ENCODE assay signal across 1 cellular context in the genomic region with DNA sequence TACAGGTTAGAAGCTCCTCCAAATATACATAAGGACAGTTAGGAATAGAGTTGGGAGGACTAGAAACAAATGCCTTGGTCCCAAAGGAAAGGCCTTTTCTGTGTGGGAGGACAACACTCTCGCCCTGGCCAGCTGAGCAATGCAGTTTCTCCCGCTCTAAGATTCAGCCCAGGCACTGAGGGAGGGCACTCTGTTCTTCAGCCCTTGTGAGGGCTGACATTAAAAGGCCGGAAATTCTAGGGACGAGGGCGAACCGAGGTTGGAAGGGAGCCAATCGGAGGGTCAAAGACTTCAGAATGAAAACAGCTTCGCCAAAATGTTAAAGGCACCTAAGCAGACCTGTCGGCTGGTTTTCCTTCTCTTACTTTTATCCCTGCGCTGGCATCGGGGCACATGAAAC.
TF ChIP-seq lines count a peak whose summit lies in the region.

No MANE protein-coding gene starts in this region.

TF ChIP-seq in WTC11, 78 proteins besides CTCF, POLR2A, EP300 and RAD21 (continued from another document):
- TF ChIP-seq, protein P1, sequence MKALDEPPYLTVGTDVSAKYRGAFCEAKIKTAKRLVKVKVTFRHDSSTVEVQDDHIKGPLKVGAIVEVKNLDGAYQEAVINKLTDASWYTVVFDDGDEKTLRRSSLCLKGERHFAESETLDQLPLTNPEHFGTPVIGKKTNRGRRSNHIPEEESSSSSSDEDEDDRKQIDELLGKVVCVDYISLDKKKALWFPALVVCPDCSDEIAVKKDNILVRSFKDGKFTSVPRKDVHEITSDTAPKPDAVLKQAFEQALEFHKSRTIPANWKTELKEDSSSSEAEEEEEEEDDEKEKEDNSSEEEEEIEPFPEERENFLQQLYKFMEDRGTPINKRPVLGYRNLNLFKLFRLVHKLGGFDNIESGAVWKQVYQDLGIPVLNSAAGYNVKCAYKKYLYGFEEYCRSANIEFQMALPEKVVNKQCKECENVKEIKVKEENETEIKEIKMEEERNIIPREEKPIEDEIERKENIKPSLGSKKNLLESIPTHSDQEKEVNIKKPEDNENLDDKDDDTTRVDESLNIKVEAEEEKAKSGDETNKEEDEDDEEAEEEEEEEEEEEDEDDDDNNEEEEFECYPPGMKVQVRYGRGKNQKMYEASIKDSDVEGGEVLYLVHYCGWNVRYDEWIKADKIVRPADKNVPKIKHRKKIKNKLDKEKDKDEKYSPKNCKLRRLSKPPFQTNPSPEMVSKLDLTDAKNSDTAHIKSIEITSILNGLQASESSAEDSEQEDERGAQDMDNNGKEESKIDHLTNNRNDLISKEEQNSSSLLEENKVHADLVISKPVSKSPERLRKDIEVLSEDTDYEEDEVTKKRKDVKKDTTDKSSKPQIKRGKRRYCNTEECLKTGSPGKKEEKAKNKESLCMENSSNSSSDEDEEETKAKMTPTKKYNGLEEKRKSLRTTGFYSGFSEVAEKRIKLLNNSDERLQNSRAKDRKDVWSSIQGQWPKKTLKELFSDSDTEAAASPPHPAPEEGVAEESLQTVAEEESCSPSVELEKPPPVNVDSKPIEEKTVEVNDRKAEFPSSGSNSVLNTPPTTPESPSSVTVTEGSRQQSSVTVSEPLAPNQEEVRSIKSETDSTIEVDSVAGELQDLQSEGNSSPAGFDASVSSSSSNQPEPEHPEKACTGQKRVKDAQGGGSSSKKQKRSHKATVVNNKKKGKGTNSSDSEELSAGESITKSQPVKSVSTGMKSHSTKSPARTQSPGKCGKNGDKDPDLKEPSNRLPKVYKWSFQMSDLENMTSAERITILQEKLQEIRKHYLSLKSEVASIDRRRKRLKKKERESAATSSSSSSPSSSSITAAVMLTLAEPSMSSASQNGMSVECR (CRISPR knock-in tag; IDR thresholded peaks at IDR 0.05; ENCODE audit: borderline replicate concordance): no peak
- TF ChIP-seq, protein P2, sequence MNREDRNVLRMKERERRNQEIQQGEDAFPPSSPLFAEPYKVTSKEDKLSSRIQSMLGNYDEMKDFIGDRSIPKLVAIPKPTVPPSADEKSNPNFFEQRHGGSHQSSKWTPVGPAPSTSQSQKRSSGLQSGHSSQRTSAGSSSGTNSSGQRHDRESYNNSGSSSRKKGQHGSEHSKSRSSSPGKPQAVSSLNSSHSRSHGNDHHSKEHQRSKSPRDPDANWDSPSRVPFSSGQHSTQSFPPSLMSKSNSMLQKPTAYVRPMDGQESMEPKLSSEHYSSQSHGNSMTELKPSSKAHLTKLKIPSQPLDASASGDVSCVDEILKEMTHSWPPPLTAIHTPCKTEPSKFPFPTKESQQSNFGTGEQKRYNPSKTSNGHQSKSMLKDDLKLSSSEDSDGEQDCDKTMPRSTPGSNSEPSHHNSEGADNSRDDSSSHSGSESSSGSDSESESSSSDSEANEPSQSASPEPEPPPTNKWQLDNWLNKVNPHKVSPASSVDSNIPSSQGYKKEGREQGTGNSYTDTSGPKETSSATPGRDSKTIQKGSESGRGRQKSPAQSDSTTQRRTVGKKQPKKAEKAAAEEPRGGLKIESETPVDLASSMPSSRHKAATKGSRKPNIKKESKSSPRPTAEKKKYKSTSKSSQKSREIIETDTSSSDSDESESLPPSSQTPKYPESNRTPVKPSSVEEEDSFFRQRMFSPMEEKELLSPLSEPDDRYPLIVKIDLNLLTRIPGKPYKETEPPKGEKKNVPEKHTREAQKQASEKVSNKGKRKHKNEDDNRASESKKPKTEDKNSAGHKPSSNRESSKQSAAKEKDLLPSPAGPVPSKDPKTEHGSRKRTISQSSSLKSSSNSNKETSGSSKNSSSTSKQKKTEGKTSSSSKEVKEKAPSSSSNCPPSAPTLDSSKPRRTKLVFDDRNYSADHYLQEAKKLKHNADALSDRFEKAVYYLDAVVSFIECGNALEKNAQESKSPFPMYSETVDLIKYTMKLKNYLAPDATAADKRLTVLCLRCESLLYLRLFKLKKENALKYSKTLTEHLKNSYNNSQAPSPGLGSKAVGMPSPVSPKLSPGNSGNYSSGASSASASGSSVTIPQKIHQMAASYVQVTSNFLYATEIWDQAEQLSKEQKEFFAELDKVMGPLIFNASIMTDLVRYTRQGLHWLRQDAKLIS (CRISPR knock-in tag; IDR thresholded peaks at IDR 0.05; ENCODE audit: borderline replicate concordance): no peak
- TF ChIP-seq, protein P3, sequence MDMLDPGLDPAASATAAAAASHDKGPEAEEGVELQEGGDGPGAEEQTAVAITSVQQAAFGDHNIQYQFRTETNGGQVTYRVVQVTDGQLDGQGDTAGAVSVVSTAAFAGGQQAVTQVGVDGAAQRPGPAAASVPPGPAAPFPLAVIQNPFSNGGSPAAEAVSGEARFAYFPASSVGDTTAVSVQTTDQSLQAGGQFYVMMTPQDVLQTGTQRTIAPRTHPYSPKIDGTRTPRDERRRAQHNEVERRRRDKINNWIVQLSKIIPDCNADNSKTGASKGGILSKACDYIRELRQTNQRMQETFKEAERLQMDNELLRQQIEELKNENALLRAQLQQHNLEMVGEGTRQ (CRISPR knock-in tag; IDR thresholded peaks at IDR 0.05): no peak
- no peak for TF ChIP-seq ESRRA (CRISPR knock-in tag; IDR thresholded peaks at IDR 0.05; ENCODE audit: borderline replicate concordance)
- TF ChIP-seq, protein P4, sequence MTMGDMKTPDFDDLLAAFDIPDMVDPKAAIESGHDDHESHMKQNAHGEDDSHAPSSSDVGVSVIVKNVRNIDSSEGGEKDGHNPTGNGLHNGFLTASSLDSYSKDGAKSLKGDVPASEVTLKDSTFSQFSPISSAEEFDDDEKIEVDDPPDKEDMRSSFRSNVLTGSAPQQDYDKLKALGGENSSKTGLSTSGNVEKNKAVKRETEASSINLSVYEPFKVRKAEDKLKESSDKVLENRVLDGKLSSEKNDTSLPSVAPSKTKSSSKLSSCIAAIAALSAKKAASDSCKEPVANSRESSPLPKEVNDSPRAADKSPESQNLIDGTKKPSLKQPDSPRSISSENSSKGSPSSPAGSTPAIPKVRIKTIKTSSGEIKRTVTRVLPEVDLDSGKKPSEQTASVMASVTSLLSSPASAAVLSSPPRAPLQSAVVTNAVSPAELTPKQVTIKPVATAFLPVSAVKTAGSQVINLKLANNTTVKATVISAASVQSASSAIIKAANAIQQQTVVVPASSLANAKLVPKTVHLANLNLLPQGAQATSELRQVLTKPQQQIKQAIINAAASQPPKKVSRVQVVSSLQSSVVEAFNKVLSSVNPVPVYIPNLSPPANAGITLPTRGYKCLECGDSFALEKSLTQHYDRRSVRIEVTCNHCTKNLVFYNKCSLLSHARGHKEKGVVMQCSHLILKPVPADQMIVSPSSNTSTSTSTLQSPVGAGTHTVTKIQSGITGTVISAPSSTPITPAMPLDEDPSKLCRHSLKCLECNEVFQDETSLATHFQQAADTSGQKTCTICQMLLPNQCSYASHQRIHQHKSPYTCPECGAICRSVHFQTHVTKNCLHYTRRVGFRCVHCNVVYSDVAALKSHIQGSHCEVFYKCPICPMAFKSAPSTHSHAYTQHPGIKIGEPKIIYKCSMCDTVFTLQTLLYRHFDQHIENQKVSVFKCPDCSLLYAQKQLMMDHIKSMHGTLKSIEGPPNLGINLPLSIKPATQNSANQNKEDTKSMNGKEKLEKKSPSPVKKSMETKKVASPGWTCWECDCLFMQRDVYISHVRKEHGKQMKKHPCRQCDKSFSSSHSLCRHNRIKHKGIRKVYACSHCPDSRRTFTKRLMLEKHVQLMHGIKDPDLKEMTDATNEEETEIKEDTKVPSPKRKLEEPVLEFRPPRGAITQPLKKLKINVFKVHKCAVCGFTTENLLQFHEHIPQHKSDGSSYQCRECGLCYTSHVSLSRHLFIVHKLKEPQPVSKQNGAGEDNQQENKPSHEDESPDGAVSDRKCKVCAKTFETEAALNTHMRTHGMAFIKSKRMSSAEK (CRISPR knock-in tag; IDR thresholded peaks at IDR 0.05; ENCODE audit: borderline replicate concordance): no peak
- TF ChIP-seq, protein P5, sequence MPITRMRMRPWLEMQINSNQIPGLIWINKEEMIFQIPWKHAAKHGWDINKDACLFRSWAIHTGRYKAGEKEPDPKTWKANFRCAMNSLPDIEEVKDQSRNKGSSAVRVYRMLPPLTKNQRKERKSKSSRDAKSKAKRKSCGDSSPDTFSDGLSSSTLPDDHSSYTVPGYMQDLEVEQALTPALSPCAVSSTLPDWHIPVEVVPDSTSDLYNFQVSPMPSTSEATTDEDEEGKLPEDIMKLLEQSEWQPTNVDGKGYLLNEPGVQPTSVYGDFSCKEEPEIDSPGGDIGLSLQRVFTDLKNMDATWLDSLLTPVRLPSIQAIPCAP (CRISPR knock-in tag; IDR thresholded peaks at IDR 0.05): no peak
- no peak for TF ChIP-seq GABPB1 (CRISPR knock-in tag; IDR thresholded peaks at IDR 0.05)
- no peak for TF ChIP-seq FOXK1 (CRISPR knock-in tag; IDR thresholded peaks at IDR 0.05)
- TF ChIP-seq, protein P6, sequence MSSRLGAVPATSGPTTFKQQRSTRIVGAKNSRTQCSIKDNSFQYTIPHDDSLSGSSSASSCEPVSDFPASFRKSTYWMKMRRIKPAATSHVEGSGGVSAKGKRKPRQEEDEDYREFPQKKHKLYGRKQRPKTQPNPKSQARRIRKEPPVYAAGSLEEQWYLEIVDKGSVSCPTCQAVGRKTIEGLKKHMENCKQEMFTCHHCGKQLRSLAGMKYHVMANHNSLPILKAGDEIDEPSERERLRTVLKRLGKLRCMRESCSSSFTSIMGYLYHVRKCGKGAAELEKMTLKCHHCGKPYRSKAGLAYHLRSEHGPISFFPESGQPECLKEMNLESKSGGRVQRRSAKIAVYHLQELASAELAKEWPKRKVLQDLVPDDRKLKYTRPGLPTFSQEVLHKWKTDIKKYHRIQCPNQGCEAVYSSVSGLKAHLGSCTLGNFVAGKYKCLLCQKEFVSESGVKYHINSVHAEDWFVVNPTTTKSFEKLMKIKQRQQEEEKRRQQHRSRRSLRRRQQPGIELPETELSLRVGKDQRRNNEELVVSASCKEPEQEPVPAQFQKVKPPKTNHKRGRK (CRISPR knock-in tag; IDR thresholded peaks at IDR 0.05; ENCODE audit: borderline replicate concordance): no peak
- TF ChIP-seq GTF2I (CRISPR knock-in tag; conservative IDR thresholded peaks at IDR 0.05): no peak
- TF ChIP-seq MYBL2 (CRISPR knock-in tag; IDR thresholded peaks at IDR 0.05): no peak
- TF ChIP-seq, protein P7, sequence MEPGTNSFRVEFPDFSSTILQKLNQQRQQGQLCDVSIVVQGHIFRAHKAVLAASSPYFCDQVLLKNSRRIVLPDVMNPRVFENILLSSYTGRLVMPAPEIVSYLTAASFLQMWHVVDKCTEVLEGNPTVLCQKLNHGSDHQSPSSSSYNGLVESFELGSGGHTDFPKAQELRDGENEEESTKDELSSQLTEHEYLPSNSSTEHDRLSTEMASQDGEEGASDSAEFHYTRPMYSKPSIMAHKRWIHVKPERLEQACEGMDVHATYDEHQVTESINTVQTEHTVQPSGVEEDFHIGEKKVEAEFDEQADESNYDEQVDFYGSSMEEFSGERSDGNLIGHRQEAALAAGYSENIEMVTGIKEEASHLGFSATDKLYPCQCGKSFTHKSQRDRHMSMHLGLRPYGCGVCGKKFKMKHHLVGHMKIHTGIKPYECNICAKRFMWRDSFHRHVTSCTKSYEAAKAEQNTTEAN (CRISPR knock-in tag; IDR thresholded peaks at IDR 0.05): no peak
TF ChIP-seq in WTC11: peak in this region for 0.
